10 cellular contexts compared by ENCODE assay signal in the genomic region with DNA sequence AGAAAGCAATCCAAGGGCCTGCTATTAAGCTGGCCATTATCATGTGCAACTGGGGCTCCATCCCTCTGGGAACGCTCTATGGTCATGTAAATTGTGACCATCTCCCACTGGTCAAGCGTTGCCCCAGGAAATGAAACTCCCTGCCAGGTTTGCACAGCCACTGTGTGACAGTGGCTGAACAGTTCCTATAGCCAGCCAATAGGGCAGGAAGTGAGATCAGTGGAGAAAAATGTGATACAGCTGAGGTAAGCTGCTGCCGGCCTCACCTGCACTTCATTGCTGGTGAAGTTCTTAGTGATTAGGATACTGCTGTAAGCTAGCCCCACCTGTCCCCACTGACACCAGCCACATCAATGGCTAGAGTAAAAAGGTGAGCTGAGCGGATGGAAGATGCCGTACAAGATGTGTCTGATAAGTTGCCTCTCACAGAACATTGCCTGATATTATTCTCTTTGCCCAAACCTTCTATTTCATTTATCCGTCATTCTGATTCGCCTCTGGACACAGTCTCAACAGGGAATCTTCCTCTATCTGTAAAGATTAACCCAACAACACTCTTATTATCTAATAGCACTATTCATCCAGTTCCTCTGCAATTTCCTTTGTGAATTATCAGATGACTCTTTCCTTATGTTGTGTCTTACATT. TPM values are rescaled to one million over a fixed set of nuclear protein-coding genes. Genes with fewer than 3 reads are reported as not detected.
DNase-seq lines count a peak whose midpoint lies in the region; ATAC-seq, FAIRE-seq and TF ChIP-seq lines count a peak whose summit lies in the region.
"Had no signal": no experiment of that assay in that cellular context is flagged by ENCODE, and none has a peak within 500 bp of the region (broad histone marks: within the 10 kb centered on the region; RNA-seq: fewer than 3 reads in every experiment).

No MANE protein-coding gene starts in this region.

- H3K4me3 ChIP-seq in bronchial epithelial cell (ENCODE audit: low read depth, low read length), result no peak overlapping the region
- no peak overlapping the region for H3K4me3 ChIP-seq in lower lobe of right lung
- H3K4me3 ChIP-seq: BLaER1 had no signal

- ATAC-seq in lower lobe of right lung (peak; percentile 24 to 48), T-helper 17 cell (no peak)

- DNase-seq in A172 (ENCODE audit: low spot score), result peak; percentile 79
- peak; percentile 79 for DNase-seq in HT-29 (ENCODE audit: low spot score)
- DNase-seq in bronchial epithelial cell (ENCODE audit: low read depth), result peak; percentile 76
- DNase-seq in lower lobe of right lung, result no peak
- no peak for DNase-seq in posterior vena cava (ENCODE audit: low spot score)
- no peak for DNase-seq in T-helper 17 cell
- no peak for DNase-seq in NCI-H446 treated with DMSO at 0.1 percent for 48 hours (lab: John Stamatoyannopoulos, UW)
- DNase-seq in hepatic stellate cell (ENCODE audit: low spot score), result no peak

- intact Hi-C loops in lower lobe of right lung (cut with DNase I) (no loop called here), posterior vena cava (cut with DNase I) (no loop called here)

- peak overlapping the region; percentile 59 for H3K27ac ChIP-seq in lower lobe of right lung
- H3K27ac ChIP-seq: BLaER1 had no signal

- H3K4me3 Mint-ChIP-seq in T-helper 17 cell, result no peak overlapping the region
- H3K4me3 Mint-ChIP-seq: activated naive CD4-positive, alpha-beta T cell treated with anti-CD3 and anti-CD28 coated beads, Interleukin-2, amount 50 U/mL, for 24 hours had no signal

- no peaks in the 10 kb centered on the region for H3K4me1 Mint-ChIP-seq in T-helper 17 cell
- H3K4me1 Mint-ChIP-seq: activated naive CD4-positive, alpha-beta T cell treated with anti-CD3 and anti-CD28 coated beads, Interleukin-2, amount 50 U/mL, for 24 hours had no signal

- H3K27ac Mint-ChIP-seq in T-helper 17 cell, result no peak overlapping the region
- H3K27ac Mint-ChIP-seq: activated naive CD4-positive, alpha-beta T cell treated with anti-CD3 and anti-CD28 coated beads, Interleukin-2, amount 50 U/mL, for 24 hours had no signal

- peak; percentile 2 for TF ChIP-seq CTCF in bronchial epithelial cell (IDR thresholded peaks at IDR 0.05; ENCODE audit: insufficient read depth, low read length, severe bottlenecking)
- TF ChIP-seq CTCF in lower lobe of right lung (IDR thresholded peaks at IDR 0.05), result no peak

- H3K36me3 Mint-ChIP-seq in T-helper 17 cell (ENCODE audit: low read depth), result no peaks in the 10 kb centered on the region
- H3K36me3 Mint-ChIP-seq: activated naive CD4-positive, alpha-beta T cell treated with anti-CD3 and anti-CD28 coated beads, Interleukin-2, amount 50 U/mL, for 24 hours had no signal

- H3K27me3 Mint-ChIP-seq in T-helper 17 cell, result peaks cover 51% of the 10 kb centered on the region

- peaks cover 23% of the 10 kb centered on the region for H3K4me1 ChIP-seq in lower lobe of right lung

- FAIRE-seq in bronchial epithelial cell (lab: Jason Lieb, UNC), result no peak

- H3K9me3 ChIP-seq in lower lobe of right lung, result no peaks in the 10 kb centered on the region
- no peaks in the 10 kb centered on the region for H3K9me3 ChIP-seq in T-helper 17 cell (ENCODE audit: control insufficient read depth, low read length, poor library complexity, severe bottlenecking)

- H3K36me3 ChIP-seq in bronchial epithelial cell (ENCODE audit: control insufficient read depth, insufficient read depth, low read length), result no peaks in the 10 kb centered on the region
- no peaks in the 10 kb centered on the region for H3K36me3 ChIP-seq in lower lobe of right lung
- H3K36me3 ChIP-seq: BLaER1 had no signal

- H3K27me3 ChIP-seq in bronchial epithelial cell (ENCODE audit: control insufficient read depth, insufficient read depth, low read length), result no peaks in the 10 kb centered on the region
- no peaks in the 10 kb centered on the region for H3K27me3 ChIP-seq in lower lobe of right lung (ENCODE audit: low read depth)
- H3K27me3 ChIP-seq: BLaER1 had no signal

RNA-seq across cellular contexts. Expression of gene CDC42BPA, which starts 38.4 kb away (rescaled TPM):
- 32.7 and 36.9 TPM in 2 replicates for total RNA-seq in A172 (2014; rRNA removed; shearing (Covaris generic))
- total RNA-seq in HT-29 (2014; rRNA removed; shearing (Covaris generic)), result 16.6 and 17.9 TPM in 2 replicates
- total RNA-seq in bronchial epithelial cell, result 25.8 and 43.8 TPM in 2 replicates
- total RNA-seq in lower lobe of right lung, result 40.3 TPM
- total RNA-seq in posterior vena cava, result 10 to 100 TPM; 47.8 to 56.4 TPM
- 1 to 10 TPM; 1.2 to 2.5 TPM for total RNA-seq in T-helper 17 cell

Comparison
In these comparisons a context has a peak if more than half of its experiments do, and no peak if none do; other contexts are left out.
1. DNase-seq: peak in A172 (single experiment), HT-29 (single experiment) and bronchial epithelial cell (single experiment); none in lower lobe of right lung (single experiment), posterior vena cava (single experiment), T-helper 17 cell (0 of 3), NCI-H446 treated with DMSO at 0.1 percent for 48 hours (single experiment) and hepatic stellate cell (single experiment).